In genomic region chr21:38753114-38754100, GRCh38 we compare ENCODE assay signal across 1 cellular context.
TF ChIP-seq lines count a peak whose summit lies in the region.

No MANE protein-coding gene starts in this region.

TF ChIP-seq in IMR-90, 13 proteins besides CTCF, POLR2A, EP300 and RAD21:
- no peak for TF ChIP-seq CEBPB (IDR thresholded peaks at IDR 0.05; ENCODE audit: low read depth, low read length)
- TF ChIP-seq MXI1 (IDR thresholded peaks at IDR 0.05; ENCODE audit: borderline replicate concordance, low read depth, low read length): no peak
- TF ChIP-seq MAZ (IDR thresholded peaks at IDR 0.05; ENCODE audit: borderline replicate concordance, low read depth, low read length): no peak
- TF ChIP-seq NFE2L2 (IDR thresholded peaks at IDR 0.05; ENCODE audit: low read depth, low read length): no peak
- no peak for TF ChIP-seq RFX5 (IDR thresholded peaks at IDR 0.05; ENCODE audit: low read depth, low read length)
- no peak for TF ChIP-seq BHLHE40 (IDR thresholded peaks at IDR 0.05; ENCODE audit: low read depth, low read length)
- no peak for TF ChIP-seq MAFK (IDR thresholded peaks at IDR 0.05; ENCODE audit: low read depth, low read length)
- TF ChIP-seq USF2 (IDR thresholded peaks at IDR 0.05; ENCODE audit: low read depth, low read length): no peak
- no peak for TF ChIP-seq FOS (IDR thresholded peaks at IDR 0.05; ENCODE audit: low read depth, low read length)
- no peak for TF ChIP-seq ELK1 (IDR thresholded peaks at IDR 0.05; ENCODE audit: borderline replicate concordance, low read depth, low read length)
- no peak for TF ChIP-seq SMC3 (IDR thresholded peaks at IDR 0.05; ENCODE audit: low read depth, low read length)
- TF ChIP-seq RCOR1 (IDR thresholded peaks at IDR 0.05; ENCODE audit: insufficient replicate concordance, low read length): no peak
- TF ChIP-seq CHD1 (IDR thresholded peaks at IDR 0.05; ENCODE audit: low read depth, low read length): no peak
